Comparison of ENCODE assay signal across 8 cellular contexts in genomic region chr12:94208433-94208921, GRCh38.
DNase-seq lines count a peak whose midpoint lies in the region; ATAC-seq and TF ChIP-seq lines count a peak whose summit lies in the region.

No MANE protein-coding gene starts in this region.

- peak overlapping the region; percentile 39 for H3K4me3 ChIP-seq in left ventricle myocardium inferior

- no peaks in the 10 kb centered on the region for H3K9me3 ChIP-seq in left ventricle myocardium inferior (replicated peaks)

- DNase-seq in activated CD4-positive, alpha-beta T cell treated with anti-CD3 and anti-CD28 coated beads for 48 hours = peak; percentile 62
- DNase-seq in left ventricle myocardium inferior (no peak), NCI-H2227 treated with DMSO at 0.1 percent for 48 hours (lab: John Stamatoyannopoulos, UW) (no peak)
- no peak for DNase-seq in effector CD4-positive, alpha-beta T cell

- intact Hi-C loops in left ventricle myocardium inferior (cut with micrococcal nuclease) = no loop called here

- TF ChIP-seq CTCF in left ventricle myocardium inferior (IDR thresholded peaks at IDR 0.05; ENCODE audit: borderline replicate concordance) = no peak

- ATAC-seq in GM18858 (IDR thresholded peaks at IDR 0.05; ENCODE audit: unreplicated experiment) = peak; percentile 32
- peak; percentile 25 for ATAC-seq in HG02870 (IDR thresholded peaks at IDR 0.05; ENCODE audit: unreplicated experiment)
- no peak for ATAC-seq in SK-N-SH treated with all-trans-retinoic acid at 6 μM for 48 hours

- H3K27ac ChIP-seq in left ventricle myocardium inferior (replicated peaks) = peak overlapping the region; percentile 67
- peak overlapping the region; percentile 50 for H3K27ac ChIP-seq in temporal lobe (ENCODE audit: low read depth, low read length)

- H3K27me3 ChIP-seq in left ventricle myocardium inferior (ENCODE audit: low read depth) = no peaks in the 10 kb centered on the region

- no peaks in the 10 kb centered on the region for H3K36me3 ChIP-seq in left ventricle myocardium inferior

- H3K4me1 ChIP-seq in left ventricle myocardium inferior = peaks cover 14% of the 10 kb centered on the region

TF ChIP-seq in SK-N-SH treated with all-trans-retinoic acid at 6 μM for 48 hours, 23 proteins besides CTCF, POLR2A, EP300 and RAD21:
- no peak for TF ChIP-seq ZFP30 (CRISPR knock-in tag; IDR thresholded peaks at IDR 0.05)
- TF ChIP-seq ZNF70 (CRISPR knock-in tag; IDR thresholded peaks at IDR 0.05) = no peak
- TF ChIP-seq OSR1 (CRISPR knock-in tag; IDR thresholded peaks at IDR 0.05) = no peak
- TF ChIP-seq CREB5 (CRISPR knock-in tag; IDR thresholded peaks at IDR 0.05; ENCODE audit: low read depth) = no peak
- no peak for TF ChIP-seq ESRRG (CRISPR knock-in tag; IDR thresholded peaks at IDR 0.05)
- TF ChIP-seq ISL1 (CRISPR knock-in tag; IDR thresholded peaks at IDR 0.05) = no peak
- TF ChIP-seq PATZ1 (CRISPR knock-in tag; IDR thresholded peaks at IDR 0.05; ENCODE audit: borderline replicate concordance) = no peak
- TF ChIP-seq ZNF8 (CRISPR knock-in tag; IDR thresholded peaks at IDR 0.05) = no peak
- TF ChIP-seq POU6F1 (CRISPR knock-in tag; IDR thresholded peaks at IDR 0.05; ENCODE audit: borderline replicate concordance, low read depth) = no peak
